8 cellular contexts compared by ENCODE assay signal in the genomic region with DNA sequence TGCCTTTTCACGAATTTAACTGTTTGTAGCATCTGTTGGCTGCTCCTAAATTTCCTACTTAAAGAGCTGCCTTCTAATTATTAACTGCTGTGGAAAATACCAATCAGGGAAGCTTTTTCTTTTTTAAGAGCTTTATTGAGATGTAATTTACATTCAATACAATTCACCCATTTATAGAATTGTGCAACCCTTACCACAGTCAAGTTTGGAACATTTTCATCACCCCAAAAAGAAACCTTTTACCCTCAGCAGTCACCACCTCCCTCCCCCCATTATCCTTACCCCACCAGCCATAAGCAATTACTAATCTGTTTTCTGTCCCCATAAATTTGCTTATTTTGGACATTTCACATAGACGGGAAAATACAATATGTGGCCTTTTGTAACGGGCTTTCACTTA. TPM values are rescaled to one million over a fixed set of nuclear protein-coding genes. Genes with fewer than 3 reads are reported as not detected.
DNase-seq lines count a peak whose midpoint lies in the region; ATAC-seq, FAIRE-seq and TF ChIP-seq lines count a peak whose summit lies in the region.

No MANE protein-coding gene starts in this region.

- TF ChIP-seq CTCF in left ventricle myocardium inferior (IDR thresholded peaks at IDR 0.05; ENCODE audit: borderline replicate concordance) (no peak), GM12878 (IDR thresholded peaks at IDR 0.05 in 2 of 3, conservative IDR thresholded peaks at IDR 0.05 in 1 of 3; ENCODE audit: control insufficient read depth in 2 of 3, extremely low read depth in 1 of 3, insufficient read depth in 1 of 3, low read depth in 3 of 3, low read length in 3 of 3) (no peak)

- H3K9me3 Mint-ChIP-seq in memory B cell = no peaks in the 10 kb centered on the region

- peak overlapping the region; percentile 95 for H3K27ac Mint-ChIP-seq in memory B cell

- peak overlapping the region; percentile 24; the same call in 1 of the 2 replicates for H2AFZ ChIP-seq in GM12878 (ENCODE audit: control insufficient read depth, low read depth, low read length)

- H3K27me3 ChIP-seq in left ventricle myocardium inferior (ENCODE audit: low read depth) (no peaks in the 10 kb centered on the region), GM12878 (replicated peaks in 1 of 2; ENCODE audit: control insufficient read depth in 2 of 2, insufficient read depth in 2 of 2, low read length in 1 of 2) (no peaks in the 10 kb centered on the region)

- FAIRE-seq in GM12878 (lab: Jason Lieb, UNC) = no peak

- CTCF ChIA-PET in GM12878 (lab: Yijun Ruan, JAX) = interaction anchor here (1.6 to 2.5 kb wide), 5 partner anchors 67 to 238 kb away, joined by 4 to 14 read pairs (median 11); a partner anchor contains a TSS

- no peak for TF ChIP-seq RAD21 in GM12878 (IDR thresholded peaks at IDR 0.05; ENCODE audit: insufficient read depth, low read depth, low read length)

- peaks cover 66% of the 10 kb centered on the region for H3K4me1 ChIP-seq in left ventricle myocardium inferior
- H3K4me1 ChIP-seq in GM12878 (ENCODE audit: control insufficient read depth, insufficient read depth, low read length) = peaks cover 11% of the 10 kb centered on the region

- POLR2A ChIA-PET in GM12878 (lab: Charles Lee) = interaction anchor here (0.6 to 3.0 kb wide), 7 partner anchors 12 to 155 kb away, joined by 4 to 20 read pairs (median 6); a partner anchor contains a TSS

- peak overlapping the region; percentile 87 for H3K4me2 ChIP-seq in GM12878 (ENCODE audit: control insufficient read depth, insufficient read depth)

- H3K4me3 ChIP-seq in left ventricle myocardium inferior (peak overlapping the region; percentile 93), GM12878 (peak overlapping the region; percentile 74)

- H3K27me3 Mint-ChIP-seq in memory B cell = no peaks in the 10 kb centered on the region

- BruUV-seq in GM12878 (replicated peaks; lab: Mats Ljungman, UMichigan) = no TSS peak

- peaks cover 5% of the 10 kb centered on the region for H3K36me3 Mint-ChIP-seq in memory B cell

- H3K9me3 ChIP-seq in left ventricle myocardium inferior (replicated peaks) = no peaks in the 10 kb centered on the region
- H3K9me3 ChIP-seq in GM12878 (replicated peaks; ENCODE audit: control insufficient read depth, insufficient read depth, low read length) = no peaks in the 10 kb centered on the region; the same call in 2 of the 3 replicates

- peaks cover 30% of the 10 kb centered on the region for H3K4me1 Mint-ChIP-seq in memory B cell

- no peak for TF ChIP-seq EP300 in GM12878 (IDR thresholded peaks at IDR 0.05; ENCODE audit: borderline replicate concordance in 1 of 2, control insufficient read depth in 1 of 2, low read depth in 2 of 2, low read length in 2 of 2)

- SMC1A ChIA-PET in GM12878 (lab: Charles Lee; ENCODE audit: uncharacterized antibody, unreplicated experiment) = interaction anchor here (1.0 to 2.7 kb wide), 7 partner anchors 14 to 126 kb away, joined by 3 to 14 read pairs (median 3); a partner anchor contains a TSS

- no peak for TF ChIP-seq POLR2A in GM12878 (IDR thresholded peaks at IDR 0.05; ENCODE audit: low read depth, low read length)

- peaks cover 56% of the 10 kb centered on the region for H3K79me2 ChIP-seq in GM12878 (ENCODE audit: control insufficient read depth, insufficient read depth, low read length)

- RAD21 ChIA-PET in GM12878 (lab: Charles Lee; ENCODE audit: unreplicated experiment) = interaction anchor here (1.2 to 2.8 kb wide), 5 partner anchors 72 to 157 kb away, joined by 3 to 19 read pairs (median 8); a partner anchor contains a TSS

- H4K20me1 ChIP-seq in GM12878 (ENCODE audit: control insufficient read depth, insufficient read depth) = no peaks in the 10 kb centered on the region

- H3K36me3 ChIP-seq in left ventricle myocardium inferior = peaks cover 3% of the 10 kb centered on the region
- peaks cover 0 to 4% of the 10 kb centered on the region in 2 experiments; a peak in 1 of 4 replicates for H3K36me3 ChIP-seq in GM12878 (ENCODE audit: control insufficient read depth in 2 of 2, insufficient read depth in 2 of 2, low read length in 1 of 2)

- no peak for ATAC-seq in left ventricle myocardium superior
- ATAC-seq in GM12878 = no peak
- ATAC-seq in memory B cell (ENCODE audit: low read depth) = no peak
- no peak for ATAC-seq in GM21723 (IDR thresholded peaks at IDR 0.05; ENCODE audit: unreplicated experiment)
- ATAC-seq in GM21447 (IDR thresholded peaks at IDR 0.05; ENCODE audit: unreplicated experiment) = no peak
- ATAC-seq in GM19467 (IDR thresholded peaks at IDR 0.05; ENCODE audit: unreplicated experiment) = no peak
- no peak for ATAC-seq in GM19455 (IDR thresholded peaks at IDR 0.05; ENCODE audit: unreplicated experiment)

- in situ Hi-C loops in GM12878 (cut with MboI) = no loop called here

- intact Hi-C loops in left ventricle myocardium inferior (cut with micrococcal nuclease) = no loop called here
- intact Hi-C loops in left ventricle myocardium superior (cut with micrococcal nuclease) = no loop called here
- intact Hi-C loops in GM12878 (cut with micrococcal nuclease; ENCODE audit: unreplicated experiment) = loop anchor here (2.0 to 10.0 kb wide), 5 partner anchors 90 to 608 kb away; a partner anchor contains a TSS

- DNase-seq in left ventricle myocardium inferior = no peak
- DNase-seq in left ventricle myocardium superior = no peak
- no peak for DNase-seq in GM12878 (ENCODE audit: low read depth, low spot score)
- no peak for DNase-seq in memory B cell (ENCODE audit: low spot score in 2 of 2)

- H3K4me3 Mint-ChIP-seq in memory B cell = peak overlapping the region; percentile 89

- H3K27ac ChIP-seq in left ventricle myocardium inferior (replicated peaks) = peak overlapping the region; percentile 95
- peak overlapping the region; percentile 95 for H3K27ac ChIP-seq in GM12878 (ENCODE audit: control insufficient read depth, insufficient read depth)

- 2% methylated on average over 3 of the region's 3 CpGs for WGBS in GM12878 (ENCODE audit: insufficient coverage, insufficient replicate concordance, low lambda C conversion rate, missing lambda C conversion rate)

- H3K9ac ChIP-seq in GM12878 (ENCODE audit: control insufficient read depth, insufficient read depth, low read length) = peak overlapping the region; percentile 96

TF ChIP-seq in GM12878, 131 proteins besides CTCF, POLR2A, EP300 and RAD21:
- TF ChIP-seq TBL1XR1 (IDR thresholded peaks at IDR 0.05; ENCODE audit: low read depth, low read length) (no peak), MYC (IDR thresholded peaks at IDR 0.05; ENCODE audit: insufficient read depth, insufficient read length, insufficient replicate concordance, low read length, severe bottlenecking) (no peak), CBFB (IDR thresholded peaks at IDR 0.05; ENCODE audit: low read depth) (no peak)

RNA-seq across cellular contexts. Expression of a gene that starts 1.4 kb away (rescaled TPM):
- 36.8 TPM for total RNA-seq in left ventricle myocardium inferior
- 23.2 TPM for total RNA-seq in left ventricle myocardium superior
- total RNA-seq in GM12878 (2013; cell fraction: nucleolus; rRNA removed) = 216 and 224 TPM in 2 replicates
- total RNA-seq in GM12878 (2014; rRNA removed) = 41.7 and 45.1 TPM in 2 replicates
- total RNA-seq in GM12878 (2014; rRNA removed; fragmentation: Illumina TruSeq; extraction: Trizol) = 38.0 and 39.6 TPM in 2 replicates
- total RNA-seq in GM12878 (2021) = 40.5 and 41.4 TPM in 2 replicates
- polyA plus RNA-seq in GM12878 (2011; ENCODE audit: low read depth) = 8.3 TPM
- polyA plus RNA-seq in GM12878 (2011; rRNA removed) = 45.9 and 51.5 TPM in 2 replicates
- polyA plus RNA-seq in GM12878 (2011; cell fraction: cytosol; rRNA removed) = 24.6 and 50.5 TPM in 2 replicates
- polyA plus RNA-seq in GM12878 (2011; cell fraction: nucleus; rRNA removed) = 65.2 and 99.4 TPM in 2 replicates
- polyA plus RNA-seq in GM12878 (2012) = 17.4 and 21.8 TPM in 2 replicates
- 56.6 and 85.2 TPM in 2 replicates for polyA plus RNA-seq in GM12878 (2014; fragmentation: Illumina TruSeq; extraction: Trizol)
- polyA plus RNA-seq in GM12878 (2014; fragmentation: Nextera tagmentation; extraction: Ambion mirVana) = 10 to 100 TPM; 13.8 to 15.7 TPM
- polyA plus RNA-seq in GM12878 (2014; rRNA removed) = 16.7 and 23.0 TPM in 2 replicates
- 10 to 100 TPM; 30.8 to 39.1 TPM for polyA plus RNA-seq in GM12878 (2016; fragmentation: Nextera tagmentation; extraction: Ambion mirVana)
- polyA minus RNA-seq in GM12878 (2011; rRNA and poly(A)+ RNA removed) = 74.5 and 149 TPM in 2 replicates
- 15.0 and 16.5 TPM in 2 replicates for polyA minus RNA-seq in GM12878 (2011; cell fraction: cytosol; rRNA and poly(A)+ RNA removed)
- polyA minus RNA-seq in GM12878 (2011; cell fraction: nucleus; rRNA and poly(A)+ RNA removed) = 57.7 and 88.5 TPM in 2 replicates
